26 cellular contexts compared by ENCODE assay signal in the genomic region with DNA sequence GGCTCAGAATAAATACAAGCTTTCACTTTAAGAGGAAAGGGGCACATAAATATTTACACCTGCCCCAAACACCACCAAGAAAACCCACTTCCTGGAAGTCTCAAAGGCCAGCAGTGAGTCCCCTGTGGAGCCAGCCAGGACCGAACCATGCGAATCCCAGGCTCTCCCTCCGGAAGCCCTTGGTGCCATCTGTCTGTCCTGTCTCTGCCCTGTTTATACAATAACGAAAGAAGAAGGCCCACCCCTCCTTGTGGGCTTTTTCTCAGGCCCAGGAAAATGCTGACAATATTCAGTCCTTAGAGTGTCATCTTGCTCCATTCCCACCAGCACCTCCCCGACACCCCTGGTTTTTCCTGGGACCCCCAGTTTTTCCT. TPM values are rescaled to one million over a fixed set of nuclear protein-coding genes. Genes with fewer than 3 reads are reported as not detected.
A peak's percentile ranks its signal among the peaks of the same experiment; 100 is the strongest.
DNase-seq lines count a peak whose midpoint lies in the region; ATAC-seq and TF ChIP-seq lines count a peak whose summit lies in the region.
"Had no signal": no experiment of that assay in that cellular context is flagged by ENCODE, and none has a peak within 500 bp of the region (broad histone marks: within the 10 kb centered on the region; RNA-seq: fewer than 3 reads in every experiment).

No MANE protein-coding gene starts in this region.

- no peaks in the 10 kb centered on the region for H3K9me3 Mint-ChIP-seq in natural killer cell
- no peaks in the 10 kb centered on the region for H3K9me3 Mint-ChIP-seq in natural killer cell treated with Interleukin-12 subunit alpha and Interleukin-12 subunit beta and Interleukin-15 and Interleukin-18, amount 100 ng/mL, for 72 hours
- H3K9me3 Mint-ChIP-seq in immature natural killer cell, result no peaks in the 10 kb centered on the region
- H3K9me3 Mint-ChIP-seq: activated CD4-positive, alpha-beta T cell treated with anti-CD3 and anti-CD28 coated beads, Interleukin-2, amount 10 ng/mL, durations not matched to agents 24 days and 14 days; activated T-cell treated with anti-CD3 and anti-CD28 coated beads, Interleukin-2, amount 50 U/mL, for 4 hours had no signal

- H3K9me3 ChIP-seq in WERI-Rb-1 (ENCODE audit: severe bottlenecking), result no peaks in the 10 kb centered on the region
- H3K9me3 ChIP-seq in upper lobe of right lung, result no peaks in the 10 kb centered on the region
- H3K9me3 ChIP-seq: adrenal gland, body of pancreas, neutrophil, prostate gland, vagina had no signal

- H3K4me1 ChIP-seq in upper lobe of right lung, result peaks cover 23% of the 10 kb centered on the region

- no peaks in the 10 kb centered on the region for H3K36me3 Mint-ChIP-seq in natural killer cell
- H3K36me3 Mint-ChIP-seq in natural killer cell treated with Interleukin-12 subunit alpha and Interleukin-12 subunit beta and Interleukin-15 and Interleukin-18, amount 100 ng/mL, for 72 hours, result no peaks in the 10 kb centered on the region
- H3K36me3 Mint-ChIP-seq in immature natural killer cell, result peaks cover 0 to 5% (median 5%) of the 10 kb centered on the region in 3 donors

- no peak for TF ChIP-seq CTCF in natural killer cell (IDR thresholded peaks at IDR 0.05)
- TF ChIP-seq CTCF in WERI-Rb-1 (IDR thresholded peaks at IDR 0.05; ENCODE audit: low read depth, low read length), result no peak
- TF ChIP-seq CTCF in upper lobe of right lung (IDR thresholded peaks at IDR 0.05), result no peak

- no peak overlapping the region for H3K27ac ChIP-seq in WERI-Rb-1
- H3K27ac ChIP-seq in upper lobe of right lung, result no peak overlapping the region
- H3K27ac ChIP-seq: adrenal gland, body of pancreas, dorsolateral prefrontal cortex, neutrophil, prostate gland, vagina had no signal

- H3K27me3 Mint-ChIP-seq in natural killer cell (ENCODE audit: low read depth in 2 of 2) (peaks cover 19 to 26% of the 10 kb centered on the region in 2 donors), immature natural killer cell (ENCODE audit: low read depth in 3 of 3) (peaks cover 14 to 22% (median 14%) of the 10 kb centered on the region in 3 donors)
- peaks cover 28 to 33% of the 10 kb centered on the region in 2 donors for H3K27me3 Mint-ChIP-seq in natural killer cell treated with Interleukin-12 subunit alpha and Interleukin-12 subunit beta and Interleukin-15 and Interleukin-18, amount 100 ng/mL, for 72 hours

- H3K4me3 ChIP-seq in WERI-Rb-1 (ENCODE audit: low read depth, low read length), result no peak overlapping the region
- H3K4me3 ChIP-seq in upper lobe of right lung, result no peak overlapping the region
- H3K4me3 ChIP-seq: adrenal gland, body of pancreas, dorsolateral prefrontal cortex, prostate gland, vagina had no signal

- DNase-seq in natural killer cell (no peak), WERI-Rb-1 (peak; percentile 33), immature natural killer cell (no peak), upper lobe of right lung (no peak), NAMALWA (ENCODE audit: low spot score) (no peak)
- DNase-seq in natural killer cell treated with Interleukin-12 subunit alpha and Interleukin-12 subunit beta and Interleukin-15 and Interleukin-18, amount 100 ng/mL, for 72 hours (ENCODE audit: low spot score), result no peak
- DNase-seq in effector CD4-positive, alpha-beta T cell, result no peak
- DNase-seq: activated CD4-positive, alpha-beta T cell treated with anti-CD3 and anti-CD28 coated beads, Interleukin-2, amount 10 ng/mL, durations not matched to agents 24 days and 14 days; activated T-cell treated with anti-CD3 and anti-CD28 coated beads, Interleukin-2, amount 50 U/mL, for 4 hours; body of pancreas; dorsolateral prefrontal cortex; IMR-90; kidney glomerular epithelial cell; NCI-H1092 treated with DMSO at 0.1 percent for 48 hours; NCI-H2081; NCI-H2227 treated with DMSO at 0.1 percent for 48 hours; NCI-H774; PC-3; Right ventricle myocardium superior; stimulated activated naive CD4-positive, alpha-beta T cell treated with Interleukin-2 at 50 U/mL for 16 hours had no signal

- H3K4me1 Mint-ChIP-seq in natural killer cell, result peaks cover 13 to 54% of the 10 kb centered on the region in 2 donors
- H3K4me1 Mint-ChIP-seq in natural killer cell treated with Interleukin-12 subunit alpha and Interleukin-12 subunit beta and Interleukin-15 and Interleukin-18, amount 100 ng/mL, for 72 hours (ENCODE audit: low read depth in 2 of 2), result peaks cover 12 to 23% of the 10 kb centered on the region in 2 donors
- peaks cover 27 to 38% of the 10 kb centered on the region in 2 donors for H3K4me1 Mint-ChIP-seq in immature natural killer cell

- H3K36me3 ChIP-seq in WERI-Rb-1 (no peaks in the 10 kb centered on the region), upper lobe of right lung (no peaks in the 10 kb centered on the region)
- H3K36me3 ChIP-seq: adrenal gland, neutrophil, prostate gland, vagina had no signal

- H3K4me3 Mint-ChIP-seq in natural killer cell, result peak overlapping the region; percentile 64
- H3K4me3 Mint-ChIP-seq in natural killer cell treated with Interleukin-12 subunit alpha and Interleukin-12 subunit beta and Interleukin-15 and Interleukin-18, amount 100 ng/mL, for 72 hours, result no peak overlapping the region
- H3K4me3 Mint-ChIP-seq in immature natural killer cell, result peak overlapping the region in 4 of 5 donors; percentile 2 to 18 (median 8)
- H3K4me3 Mint-ChIP-seq: activated CD4-positive, alpha-beta T cell treated with anti-CD3 and anti-CD28 coated beads, Interleukin-2, amount 10 ng/mL, durations not matched to agents 24 days and 14 days; activated T-cell treated with anti-CD3 and anti-CD28 coated beads, Interleukin-2, amount 50 U/mL, for 4 hours had no signal

- no peaks in the 10 kb centered on the region for H3K27me3 ChIP-seq in WERI-Rb-1 (ENCODE audit: insufficient read depth, low read depth, severe bottlenecking)
- peaks cover 35% of the 10 kb centered on the region for H3K27me3 ChIP-seq in upper lobe of right lung
- H3K27me3 ChIP-seq: body of pancreas, vagina had no signal

- ATAC-seq in natural killer cell, result no peak
- no peak for ATAC-seq in natural killer cell treated with Interleukin-12 subunit alpha and Interleukin-12 subunit beta and Interleukin-15 and Interleukin-18, amount 100 ng/mL, for 72 hours
- peak; percentile 6 for ATAC-seq in upper lobe of right lung
- ATAC-seq in HG03342 (IDR thresholded peaks at IDR 0.05; ENCODE audit: unreplicated experiment), result no peak
- ATAC-seq: activated T-cell treated with anti-CD3 and anti-CD28 coated beads, Interleukin-2, amount 50 U/mL, for 4 hours; body of pancreas; PC-3 had no signal

- intact Hi-C loops in natural killer cell (cut with micrococcal nuclease) (loop anchor here (5.0 kb wide), 1 partner anchor 112 kb away; no protein-coding TSS in a partner anchor), upper lobe of right lung (cut with DNase I) (no loop called here)

- peak overlapping the region in 1 of 2 donors; percentile 42 for H3K27ac Mint-ChIP-seq in natural killer cell
- H3K27ac Mint-ChIP-seq in natural killer cell treated with Interleukin-12 subunit alpha and Interleukin-12 subunit beta and Interleukin-15 and Interleukin-18, amount 100 ng/mL, for 72 hours, result no peak overlapping the region
- H3K27ac Mint-ChIP-seq in immature natural killer cell, result peak overlapping the region in 3 of 6 donors; percentile 5 to 11 (median 9)
- H3K27ac Mint-ChIP-seq: activated CD4-positive, alpha-beta T cell treated with anti-CD3 and anti-CD28 coated beads, Interleukin-2, amount 10 ng/mL, durations not matched to agents 24 days and 14 days; CD14-positive monocyte had no signal

RNA-seq across cellular contexts. Expression of a gene that starts 3.6 kb away (rescaled TPM):
- 1 to 10 TPM in 1 of 3 donors, under 1 TPM in 2; 0.43 to 3.5 (median 0.58) TPM for total RNA-seq in natural killer cell
- total RNA-seq in natural killer cell treated with Interleukin-12 subunit alpha and Interleukin-12 subunit beta and Interleukin-15 and Interleukin-18, amount 100 ng/mL, for 72 hours, result under 1 TPM in 1 of 2 donors, not detected in 1; 0.12 TPM
- under 1 TPM in 2 of 3 donors, not detected in 1; 0.12 to 0.34 TPM for polyA plus RNA-seq in immature natural killer cell
- total RNA-seq in upper lobe of right lung, result 72.9 TPM
- total RNA-seq: activated CD4-positive, alpha-beta T cell treated with anti-CD3 and anti-CD28 coated beads, Interleukin-2, amount 10 ng/mL, durations not matched to agents 24 days and 14 days; activated T-cell treated with anti-CD3 and anti-CD28 coated beads, Interleukin-2, amount 50 U/mL, for 4 hours; PC-3 had no signal
- polyA plus RNA-seq: CD14-positive monocyte, IMR-90 had no signal

RNA-seq across cellular contexts. Expression of a gene that starts 52.7 kb away (rescaled TPM):
- 10 to 100 TPM; 44.8 to 52.8 (median 46.7) TPM for total RNA-seq in natural killer cell
- total RNA-seq in natural killer cell treated with Interleukin-12 subunit alpha and Interleukin-12 subunit beta and Interleukin-15 and Interleukin-18, amount 100 ng/mL, for 72 hours, result 10 to 100 TPM; 52.5 to 97.5 TPM
- polyA plus RNA-seq in immature natural killer cell, result 10 to 100 TPM; 17.2 to 31.3 (median 27.5) TPM
- 26.0 TPM for total RNA-seq in upper lobe of right lung

Comparison
In these comparisons a context has a peak if more than half of its experiments do, and no peak if none do; other contexts are left out.
1. RNA of a gene that starts 3.6 kb away (total RNA-seq): 72.9 TPM in upper lobe of right lung (single experiment); 0.43 to 3.5 TPM in natural killer cell and 0.12 TPM in natural killer cell treated with Interleukin-12 subunit alpha and Interleukin-12 subunit beta and Interleukin-15 and Interleukin-18, amount 100 ng/mL, for 72 hours; every median in the first group is over 10 times any median in the second.